ENCODE assay signal across 8 cellular contexts in genomic region chr11:17207317-17208256, GRCh38. TPM values are rescaled to one million over a fixed set of nuclear protein-coding genes. Genes with fewer than 3 reads are reported as not detected.
DNase-seq lines count a peak whose midpoint lies in the region; ATAC-seq and TF ChIP-seq lines count a peak whose summit lies in the region.

Gene PIK3C2A (minus strand): TSS chr11:17207986. CDS start chr11:17169741, 38,245 bp downstream.

- peak within 1 kb of the TSS; percentile 64 to 95 for H3K27ac Mint-ChIP-seq in natural killer cell treated with Interleukin-12 subunit alpha and Interleukin-12 subunit beta and Interleukin-15 and Interleukin-18, amount 100 ng/mL, for 72 hours

- no peak for TF ChIP-seq CTCF in fibroblast of pulmonary artery (IDR thresholded peaks at IDR 0.05; ENCODE audit: low read length, missing control alignments)

- peak within 1 kb of the TSS; percentile 96 for H3K4me3 Mint-ChIP-seq in natural killer cell treated with Interleukin-12 subunit alpha and Interleukin-12 subunit beta and Interleukin-15 and Interleukin-18, amount 100 ng/mL, for 72 hours

- ATAC-seq in natural killer cell treated with Interleukin-12 subunit alpha and Interleukin-12 subunit beta and Interleukin-15 and Interleukin-18, amount 100 ng/mL, for 72 hours = peak; percentile 99 to 100
- peak; percentile 99 for ATAC-seq in stimulated activated naive CD8-positive, alpha-beta T cell treated with anti-CD3 and anti-CD28 coated beads, Interleukin-15, Interleukin-2, amounts not matched to agents 100 U/mL and 50 U/mL, for 24 hours

- no peaks in the 10 kb centered on the region for H3K36me3 Mint-ChIP-seq in natural killer cell treated with Interleukin-12 subunit alpha and Interleukin-12 subunit beta and Interleukin-15 and Interleukin-18, amount 100 ng/mL, for 72 hours

- H3K4me1 Mint-ChIP-seq in natural killer cell treated with Interleukin-12 subunit alpha and Interleukin-12 subunit beta and Interleukin-15 and Interleukin-18, amount 100 ng/mL, for 72 hours (ENCODE audit: low read depth in 2 of 2) = peaks cover 30 to 37% of the 10 kb centered on the region in 2 donors

- H3K27me3 ChIP-seq in HAP-1 (ENCODE audit: low read depth) (no peaks in the 10 kb centered on the region), MG63 (no peaks in the 10 kb centered on the region)

- H3K9me3 ChIP-seq in HAP-1 (no peaks in the 10 kb centered on the region), MG63 (no peaks in the 10 kb centered on the region)

- DNase-seq in G401 (ENCODE audit: low spot score) (peak; percentile 98), HAP-1 (ENCODE audit: low spot score in 2 of 2) (peak; percentile 95 to 97), MG63 (peak; percentile 90), SHP77 (lab: John Stamatoyannopoulos, UW) (peak; percentile 74 to 84), fibroblast of pulmonary artery (ENCODE audit: low read depth) (peak; percentile 94)
- peak; percentile 91 for DNase-seq in activated effector memory CD4-positive, alpha-beta T cell treated with Interleukin-2 at 50 U/mL for 16 hours
- DNase-seq in natural killer cell treated with Interleukin-12 subunit alpha and Interleukin-12 subunit beta and Interleukin-15 and Interleukin-18, amount 100 ng/mL, for 72 hours (ENCODE audit: low spot score) = peak; percentile 96
- DNase-seq in stimulated activated naive CD8-positive, alpha-beta T cell treated with anti-CD3 and anti-CD28 coated beads, Interleukin-15, Interleukin-2, amounts not matched to agents 100 U/mL and 50 U/mL, for 24 hours = peak; percentile 97

- H3K36me3 ChIP-seq in HAP-1 (replicated peaks) (no peaks in the 10 kb centered on the region), MG63 (no peaks in the 10 kb centered on the region)

- H3K4me3 ChIP-seq in HAP-1 (peak within 1 kb of the TSS; percentile 71), MG63 (peak within 1 kb of the TSS; percentile 82), fibroblast of pulmonary artery (replicated peaks; ENCODE audit: low read depth, low read length) (peak within 1 kb of the TSS; percentile 95)

- H3K9me3 Mint-ChIP-seq in natural killer cell treated with Interleukin-12 subunit alpha and Interleukin-12 subunit beta and Interleukin-15 and Interleukin-18, amount 100 ng/mL, for 72 hours = no peaks in the 10 kb centered on the region

- in situ Hi-C loops in G401 (cut with HindIII; ENCODE audit: low sequenced_read_pairs) (no loop called here), HAP-1 (cut with MboI; ENCODE audit: low sequenced_read_pairs) (no loop called here)

- H3K27me3 Mint-ChIP-seq in natural killer cell treated with Interleukin-12 subunit alpha and Interleukin-12 subunit beta and Interleukin-15 and Interleukin-18, amount 100 ng/mL, for 72 hours = no peaks in the 10 kb centered on the region

- H3K4me1 ChIP-seq in HAP-1 = peaks cover 13% of the 10 kb centered on the region

RNA-seq across cellular contexts. Expression of gene PIK3C2A, which starts in this region (rescaled TPM):
- total RNA-seq in G401 (2014; rRNA removed; shearing (Covaris generic)) = 42.0 and 79.1 TPM in 2 replicates
- 12.8 and 21.7 TPM in 2 replicates for total RNA-seq in MG63 (2014; rRNA removed; shearing (Covaris generic); ENCODE audit: low replicate concordance)
- 10 to 100 TPM; 25.7 to 37.3 TPM for total RNA-seq in natural killer cell treated with Interleukin-12 subunit alpha and Interleukin-12 subunit beta and Interleukin-15 and Interleukin-18, amount 100 ng/mL, for 72 hours

Comparison
In these comparisons a context has a peak if more than half of its experiments do, and no peak if none do; other contexts are left out.
1. Peak in every context shown above with its lines: DNase-seq, ATAC-seq and H3K4me3 ChIP-seq.